Comparison of ENCODE assay signal across 11 cellular contexts in genomic region chr18:35688757-35689156, GRCh38.
DNase-seq lines count a peak whose midpoint lies in the region; ATAC-seq and TF ChIP-seq lines count a peak whose summit lies in the region.
"Had no signal": no experiment of that assay in that cellular context is flagged by ENCODE, and none has a peak within 500 bp of the region (broad histone marks: within the 10 kb centered on the region; RNA-seq: fewer than 3 reads in every experiment).

No MANE protein-coding gene starts in this region.

- H3K4me1 Mint-ChIP-seq in osteocyte (ENCODE audit: unreplicated experiment), result peaks cover 9% of the 10 kb centered on the region

- no peaks in the 10 kb centered on the region for H3K27me3 ChIP-seq in HAP-1 (ENCODE audit: low read depth)
- H3K27me3 ChIP-seq: SJSA1 had no signal

- H3K27ac Mint-ChIP-seq in osteocyte (ENCODE audit: unreplicated experiment), result peak overlapping the region; percentile 33
- H3K27ac Mint-ChIP-seq: progenitor cell of endocrine pancreas had no signal

- no peaks in the 10 kb centered on the region for H3K27me3 Mint-ChIP-seq in osteocyte (ENCODE audit: unreplicated experiment)
- H3K27me3 Mint-ChIP-seq: progenitor cell of endocrine pancreas had no signal

- H3K36me3 ChIP-seq in HAP-1 (replicated peaks), result no peaks in the 10 kb centered on the region

- H3K9me3 Mint-ChIP-seq in osteocyte (ENCODE audit: unreplicated experiment), result no peaks in the 10 kb centered on the region

- H3K4me1 ChIP-seq in HAP-1, result peaks cover 6% of the 10 kb centered on the region
- H3K4me1 ChIP-seq: SJSA1 had no signal

- no peak overlapping the region for H3K4me3 Mint-ChIP-seq in osteocyte (ENCODE audit: unreplicated experiment)

- no peak for TF ChIP-seq CTCF in osteocyte (IDR thresholded peaks at IDR 0.05)

- H3K36me3 Mint-ChIP-seq in osteocyte (ENCODE audit: unreplicated experiment), result peaks cover 47% of the 10 kb centered on the region

- in situ Hi-C loops in HAP-1 (cut with MboI; ENCODE audit: low sequenced_read_pairs), result no loop called here

- peak; percentile 75 for ATAC-seq in GM18873 (IDR thresholded peaks at IDR 0.05; ENCODE audit: low FRiP score, unreplicated experiment)
- peak; percentile 77 for ATAC-seq in GM21825 (IDR thresholded peaks at IDR 0.05; ENCODE audit: unreplicated experiment)
- peak; percentile 73 for ATAC-seq in HG03457 (IDR thresholded peaks at IDR 0.05; ENCODE audit: unreplicated experiment)
- ATAC-seq: left lobe of liver had no signal

- DNase-seq in osteocyte (ENCODE audit: extremely low spot score, unreplicated experiment) (no peak), hippocampal formation (lab: John Stamatoyannopoulos, UW) (no peak), islet precursor cell (no peak), HAP-1 (ENCODE audit: low spot score in 2 of 2) (no peak)
- DNase-seq: NCI-H2107 had no signal

- H3K9me3 ChIP-seq in HAP-1, result no peaks in the 10 kb centered on the region
- H3K9me3 ChIP-seq: SJSA1 had no signal

- H3K4me3 ChIP-seq in HAP-1, result no peak overlapping the region
- H3K4me3 ChIP-seq: SJSA1 had no signal
